8 cellular contexts compared by ENCODE assay signal in the genomic region with DNA sequence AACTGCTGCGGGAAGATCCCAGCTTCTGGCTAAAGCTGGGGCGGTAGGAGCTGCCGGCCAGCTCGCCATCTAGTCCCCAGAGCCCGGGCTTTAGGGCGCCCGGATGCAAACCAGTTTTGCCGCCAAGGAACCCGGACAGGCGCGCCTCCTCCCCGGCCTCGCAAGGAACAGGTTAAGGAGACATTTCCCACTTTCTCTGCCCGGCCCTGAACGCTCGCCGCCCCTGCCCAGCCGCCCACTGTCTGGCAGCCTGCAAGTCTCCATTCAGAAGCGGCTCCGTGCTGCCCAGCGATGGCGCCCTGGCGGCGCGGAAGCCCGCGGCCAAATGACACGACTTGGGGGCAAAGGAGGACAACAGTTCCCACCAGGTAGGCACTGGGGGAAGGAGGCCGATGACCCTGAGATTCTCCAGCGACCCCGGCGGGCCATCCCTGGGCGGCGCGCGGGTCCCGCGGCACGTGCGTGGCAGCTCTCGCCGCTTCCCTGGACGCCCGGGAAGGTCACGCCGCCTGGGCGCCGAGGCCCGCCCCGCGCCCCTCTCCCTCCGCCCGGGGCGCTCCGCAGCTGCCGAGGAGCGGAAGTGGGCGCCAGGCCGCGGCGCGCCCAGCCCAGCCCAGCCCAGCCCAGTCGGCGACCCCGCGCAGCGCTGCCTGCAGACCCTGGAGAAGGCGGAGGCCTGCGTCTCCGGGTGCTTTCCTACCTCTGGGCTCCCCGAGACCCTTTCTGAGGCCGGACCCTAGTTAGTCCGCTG. TPM values are rescaled to one million over a fixed set of nuclear protein-coding genes. Genes with fewer than 3 reads are reported as not detected.
A peak's percentile ranks its signal among the peaks of the same experiment; 100 is the strongest.
DNase-seq lines count a peak whose midpoint lies in the region; ATAC-seq and TF ChIP-seq lines count a peak whose summit lies in the region.

No MANE protein-coding gene starts in this region.

- H3K4me3 Mint-ChIP-seq in activated naive CD4-positive, alpha-beta T cell treated with anti-CD3 and anti-CD28 coated beads for 36 hours: peak overlapping the region; percentile 70

- TF ChIP-seq EP300 in suprapubic skin (IDR thresholded peaks at IDR 0.05): no peak

- peaks cover 16% of the 10 kb centered on the region for H3K4me1 ChIP-seq in suprapubic skin

- ATAC-seq in HG02678 (IDR thresholded peaks at IDR 0.05; ENCODE audit: unreplicated experiment): peak; percentile 93
- peak; percentile 53 for ATAC-seq in left lobe of liver

- no peaks in the 10 kb centered on the region for H3K9me3 Mint-ChIP-seq in activated naive CD4-positive, alpha-beta T cell treated with anti-CD3 and anti-CD28 coated beads for 36 hours

- H3K27me3 ChIP-seq in suprapubic skin: no peaks in the 10 kb centered on the region

- H3K27ac ChIP-seq in suprapubic skin: peak overlapping the region; percentile 79

- H3K4me3 ChIP-seq in suprapubic skin: peak overlapping the region; percentile 81

- TF ChIP-seq POLR2A in suprapubic skin (IDR thresholded peaks at IDR 0.05): no peak

- intact Hi-C loops in activated naive CD4-positive, alpha-beta T cell treated with anti-CD3 and anti-CD28 coated beads for 36 hours (cut with micrococcal nuclease): loop anchor here (1.0 to 10.0 kb wide), 2 partner anchors 17 to 555 kb away; no protein-coding TSS in a partner anchor

- no peaks in the 10 kb centered on the region for H3K36me3 Mint-ChIP-seq in activated naive CD4-positive, alpha-beta T cell treated with anti-CD3 and anti-CD28 coated beads for 36 hours (ENCODE audit: low read depth)

- H3K36me3 ChIP-seq in suprapubic skin: no peaks in the 10 kb centered on the region

- H3K27me3 Mint-ChIP-seq in activated naive CD4-positive, alpha-beta T cell treated with anti-CD3 and anti-CD28 coated beads for 36 hours (ENCODE audit: low read depth): peaks cover 21% of the 10 kb centered on the region

- peak; percentile 14 for DNase-seq in activated naive CD4-positive, alpha-beta T cell treated with anti-CD3 and anti-CD28 coated beads for 36 hours
- no peak for DNase-seq in activated naive CD4-positive, alpha-beta T cell treated with Interleukin-2 at 50 U/mL for 16 hours
- DNase-seq in NCI-H69 (lab: John Stamatoyannopoulos, UW) (peak; percentile 64), cerebellar cortex (ENCODE audit: low spot score) (peak; percentile 56), left lobe of liver (ENCODE audit: low spot score) (no peak), suprapubic skin (ENCODE audit: low spot score in 2 of 2) (peak in 1 of 2 donors; percentile 73), activated gamma-delta T cell treated with Interleukin-2 at 50 U/mL for 16 hours (no peak)

- H3K4me1 Mint-ChIP-seq in activated naive CD4-positive, alpha-beta T cell treated with anti-CD3 and anti-CD28 coated beads for 36 hours (ENCODE audit: low read depth): peaks cover 7% of the 10 kb centered on the region

- no peak overlapping the region for H3K27ac Mint-ChIP-seq in activated naive CD4-positive, alpha-beta T cell treated with anti-CD3 and anti-CD28 coated beads for 36 hours

- CTCF ChIA-PET in activated naive CD4-positive, alpha-beta T cell treated with anti-CD3 and anti-CD28 coated beads for 36 hours (lab: Charles Lee): interaction anchor here (0.9 kb wide), 1 partner anchor 53 kb away, joined by 3 read pairs; no protein-coding TSS in a partner anchor

- TF ChIP-seq CTCF in suprapubic skin (IDR thresholded peaks at IDR 0.05): no peak

- WGBS in suprapubic skin: 8% methylated on average over 3 of the region's 73 CpGs

- no peaks in the 10 kb centered on the region for H3K9me3 ChIP-seq in suprapubic skin

RNA-seq across cellular contexts. Expression of gene HNRNPA1L2, which starts 42.2 kb away (rescaled TPM):
- 1 to 10 TPM; 6.2 to 6.7 TPM for total RNA-seq in activated naive CD4-positive, alpha-beta T cell treated with anti-CD3 and anti-CD28 coated beads for 36 hours
- total RNA-seq in left lobe of liver (1.3 TPM), suprapubic skin (1 to 10 TPM; 1.7 to 5.1 (median 2.6) TPM)

RNA-seq across cellular contexts. Expression of gene SUGT1, which starts 52.6 kb away (rescaled TPM):
- total RNA-seq in activated naive CD4-positive, alpha-beta T cell treated with anti-CD3 and anti-CD28 coated beads for 36 hours: 10 to 100 TPM; 42.7 to 44.1 TPM
- total RNA-seq in left lobe of liver: 16.7 TPM
- 10 to 100 TPM; 23.7 to 38.2 (median 28.8) TPM for total RNA-seq in suprapubic skin

Comparison
In these comparisons a context has a peak if more than half of its experiments do, and no peak if none do; other contexts are left out.
1. DNase-seq: peak in activated naive CD4-positive, alpha-beta T cell treated with anti-CD3 and anti-CD28 coated beads for 36 hours (single experiment), NCI-H69 (single experiment) and cerebellar cortex (single experiment); none in activated naive CD4-positive, alpha-beta T cell treated with Interleukin-2 at 50 U/mL for 16 hours (single experiment), left lobe of liver (single experiment) and activated gamma-delta T cell treated with Interleukin-2 at 50 U/mL for 16 hours (single experiment).